1 cellular context compared by ENCODE assay signal in the genomic region with DNA sequence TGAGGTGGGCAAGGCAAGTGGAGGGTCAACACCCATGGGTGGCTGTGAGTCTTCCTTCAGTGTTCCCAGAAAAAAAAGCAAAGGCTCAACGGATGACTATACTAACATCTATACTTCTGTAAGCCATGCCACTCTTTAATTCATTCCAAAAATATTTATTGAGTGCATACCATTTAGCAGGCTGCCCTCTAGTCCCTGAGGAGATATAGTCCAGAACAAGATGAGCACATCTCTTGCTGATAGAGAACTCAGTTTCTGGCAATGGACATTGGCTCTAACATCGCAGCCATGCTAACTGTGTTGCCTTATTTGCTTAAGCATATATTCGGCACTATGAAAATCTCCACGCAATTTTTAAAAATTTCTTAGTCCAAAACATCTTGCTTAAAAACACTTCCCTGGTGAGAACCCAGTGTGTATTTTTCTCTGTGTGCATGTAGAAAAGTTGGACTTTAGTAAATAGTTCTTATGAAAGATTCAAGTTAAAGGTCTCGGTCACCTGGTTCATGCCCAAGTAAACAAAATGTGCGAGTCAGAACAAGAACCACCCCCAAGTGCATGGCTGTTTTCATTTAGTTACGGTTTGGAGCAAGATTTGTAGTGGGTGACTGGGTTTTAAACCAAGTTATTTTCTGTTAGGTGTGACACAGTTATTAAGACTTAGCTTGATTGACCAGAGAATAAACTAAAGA.
TF ChIP-seq lines count a peak whose summit lies in the region.

No MANE protein-coding gene starts in this region.

TF ChIP-seq in HepG2, 621 proteins besides CTCF, POLR2A, EP300 and RAD21 (continued from another document and continues in another):
- TF ChIP-seq ZNF646 (CRISPR knock-in tag; IDR thresholded peaks at IDR 0.05) (no peak), SP140L (CRISPR knock-in tag; IDR thresholded peaks at IDR 0.05; ENCODE audit: borderline replicate concordance) (no peak), ELF3 (CRISPR knock-in tag; IDR thresholded peaks at IDR 0.05) (peak; percentile 22; the same call in 1 of the 2 replicates), JUN (CRISPR knock-in tag; IDR thresholded peaks at IDR 0.05) (no peak), SOX13 (IDR thresholded peaks at IDR 0.05) (no peak), SOX13 (CRISPR knock-in tag; conservative IDR thresholded peaks at IDR 0.05 in 1 of 2, IDR thresholded peaks at IDR 0.05 in 1 of 2) (peak in 1 of 2 experiments; percentile 68; a peak in 2 of 4 replicates), GFI1 (CRISPR knock-in tag; IDR thresholded peaks at IDR 0.05; ENCODE audit: borderline replicate concordance) (0 out of 2 replicates have a peak, but pooled peaks have one; percentile 24), NCOA2 (CRISPR knock-in tag; IDR thresholded peaks at IDR 0.05) (peak; percentile 66), CEBPG (CRISPR knock-in tag; IDR thresholded peaks at IDR 0.05) (peak; percentile 43; the same call in 1 of the 2 replicates), MIER3 (CRISPR knock-in tag; IDR thresholded peaks at IDR 0.05; ENCODE audit: borderline replicate concordance) (0 out of 2 replicates have a peak, but pooled peaks have one; percentile 33), HMGA1 (CRISPR knock-in tag; conservative IDR thresholded peaks at IDR 0.05) (no peak), MTF2 (CRISPR knock-in tag; IDR thresholded peaks at IDR 0.05; ENCODE audit: borderline replicate concordance) (no peak), ZNF264 (CRISPR knock-in tag; IDR thresholded peaks at IDR 0.05) (0 out of 2 replicates have a peak, but pooled peaks have one; percentile 26), ARID5B (CRISPR knock-in tag; IDR thresholded peaks at IDR 0.05) (peak; percentile 93), RERE (CRISPR knock-in tag; IDR thresholded peaks at IDR 0.05; ENCODE audit: low read depth) (no peak), SETDB1 (CRISPR knock-in tag; IDR thresholded peaks at IDR 0.05; ENCODE audit: borderline replicate concordance) (no peak), RARA (CRISPR knock-in tag; IDR thresholded peaks at IDR 0.05) (peak; percentile 93), NR2F6 (IDR thresholded peaks at IDR 0.05) (peak; percentile 65; the same call in 1 of the 2 replicates), NR2F6 (CRISPR knock-in tag; IDR thresholded peaks at IDR 0.05) (peak; percentile 40; the same call in 1 of the 2 replicates), ZNF281 (CRISPR knock-in tag; IDR thresholded peaks at IDR 0.05; ENCODE audit: borderline replicate concordance) (peak; percentile 39; the same call in 1 of the 2 replicates), SOX5 (CRISPR knock-in tag; IDR thresholded peaks at IDR 0.05; ENCODE audit: borderline replicate concordance) (peak; percentile 74; the same call in 1 of the 2 replicates), SAP130 (CRISPR knock-in tag; IDR thresholded peaks at IDR 0.05; ENCODE audit: low read depth) (peak; percentile 67), POLR2G (IDR thresholded peaks at IDR 0.05; ENCODE audit: low read depth, low read length) (no peak), NFIC (IDR thresholded peaks at IDR 0.05; ENCODE audit: low read length) (peak; percentile 86; the same call in 1 of the 2 replicates), TOPORS (CRISPR knock-in tag; IDR thresholded peaks at IDR 0.05) (no peak), ZNF367 (CRISPR knock-in tag; IDR thresholded peaks at IDR 0.05; ENCODE audit: borderline replicate concordance) (peak; percentile 60; the same call in 1 of the 2 replicates), DPF2 (CRISPR knock-in tag; IDR thresholded peaks at IDR 0.05; ENCODE audit: borderline replicate concordance, low read depth) (no peak), REPIN1 (CRISPR knock-in tag; IDR thresholded peaks at IDR 0.05; ENCODE audit: borderline replicate concordance, low read depth) (0 out of 2 replicates have a peak, but pooled peaks have one; percentile 25), ZNF83 (CRISPR knock-in tag; IDR thresholded peaks at IDR 0.05; ENCODE audit: borderline replicate concordance) (no peak), NR2F2 (IDR thresholded peaks at IDR 0.05; ENCODE audit: borderline replicate concordance, low read depth) (peak; percentile 46; the same call in 1 of the 2 replicates), ASH2L (IDR thresholded peaks at IDR 0.05; ENCODE audit: insufficient read length, low read depth, low read length) (peak; percentile 55)
- TF ChIP-seq, protein P1, sequence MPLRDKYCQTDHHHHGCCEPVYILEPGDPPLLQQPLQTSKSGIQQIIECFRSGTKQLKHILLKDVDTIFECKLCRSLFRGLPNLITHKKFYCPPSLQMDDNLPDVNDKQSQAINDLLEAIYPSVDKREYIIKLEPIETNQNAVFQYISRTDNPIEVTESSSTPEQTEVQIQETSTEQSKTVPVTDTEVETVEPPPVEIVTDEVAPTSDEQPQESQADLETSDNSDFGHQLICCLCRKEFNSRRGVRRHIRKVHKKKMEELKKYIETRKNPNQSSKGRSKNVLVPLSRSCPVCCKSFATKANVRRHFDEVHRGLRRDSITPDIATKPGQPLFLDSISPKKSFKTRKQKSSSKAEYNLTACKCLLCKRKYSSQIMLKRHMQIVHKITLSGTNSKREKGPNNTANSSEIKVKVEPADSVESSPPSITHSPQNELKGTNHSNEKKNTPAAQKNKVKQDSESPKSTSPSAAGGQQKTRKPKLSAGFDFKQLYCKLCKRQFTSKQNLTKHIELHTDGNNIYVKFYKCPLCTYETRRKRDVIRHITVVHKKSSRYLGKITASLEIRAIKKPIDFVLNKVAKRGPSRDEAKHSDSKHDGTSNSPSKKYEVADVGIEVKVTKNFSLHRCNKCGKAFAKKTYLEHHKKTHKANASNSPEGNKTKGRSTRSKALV (CRISPR knock-in tag; IDR thresholded peaks at IDR 0.05), result peak; percentile 61; the same call in 1 of the 2 replicates
